ENCODE assay signal across 8 cellular contexts in the genomic region with DNA sequence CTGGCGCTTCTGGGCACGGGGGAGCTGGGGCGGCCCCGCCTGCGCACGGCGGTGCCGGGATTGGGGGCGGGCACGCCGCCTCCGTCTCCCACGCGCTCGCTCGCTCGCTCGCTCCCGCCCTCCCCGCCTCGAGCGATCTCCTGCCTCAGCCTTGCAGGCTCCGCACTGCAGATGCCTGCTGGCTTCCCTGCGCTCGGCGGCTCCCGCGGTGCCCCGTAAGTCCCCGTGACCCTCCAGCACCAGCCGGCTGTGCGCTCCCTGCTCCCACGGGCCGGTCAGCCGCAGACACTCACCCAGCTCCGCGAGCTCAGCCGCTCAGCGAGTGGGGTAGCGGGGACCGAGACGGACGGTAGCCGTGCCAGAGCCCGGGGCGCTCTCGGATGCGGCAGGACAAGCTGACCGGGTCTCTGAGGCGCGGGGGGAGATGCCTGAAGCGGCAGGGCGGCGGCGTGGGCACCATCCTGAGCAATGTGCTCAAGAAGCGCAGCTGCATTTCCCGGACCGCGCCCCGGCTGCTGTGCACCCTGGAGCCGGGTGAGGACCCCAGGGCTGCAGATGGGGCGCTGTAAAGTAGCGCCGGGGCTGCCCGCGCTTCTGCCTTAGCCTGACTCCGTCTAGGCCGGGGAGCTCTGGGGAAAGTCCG. TPM values are rescaled to one million over a fixed set of nuclear protein-coding genes. Genes with fewer than 3 reads are reported as not detected.
DNase-seq lines count a peak whose midpoint lies in the region; ATAC-seq and TF ChIP-seq lines count a peak whose summit lies in the region.

A gene with protein sequence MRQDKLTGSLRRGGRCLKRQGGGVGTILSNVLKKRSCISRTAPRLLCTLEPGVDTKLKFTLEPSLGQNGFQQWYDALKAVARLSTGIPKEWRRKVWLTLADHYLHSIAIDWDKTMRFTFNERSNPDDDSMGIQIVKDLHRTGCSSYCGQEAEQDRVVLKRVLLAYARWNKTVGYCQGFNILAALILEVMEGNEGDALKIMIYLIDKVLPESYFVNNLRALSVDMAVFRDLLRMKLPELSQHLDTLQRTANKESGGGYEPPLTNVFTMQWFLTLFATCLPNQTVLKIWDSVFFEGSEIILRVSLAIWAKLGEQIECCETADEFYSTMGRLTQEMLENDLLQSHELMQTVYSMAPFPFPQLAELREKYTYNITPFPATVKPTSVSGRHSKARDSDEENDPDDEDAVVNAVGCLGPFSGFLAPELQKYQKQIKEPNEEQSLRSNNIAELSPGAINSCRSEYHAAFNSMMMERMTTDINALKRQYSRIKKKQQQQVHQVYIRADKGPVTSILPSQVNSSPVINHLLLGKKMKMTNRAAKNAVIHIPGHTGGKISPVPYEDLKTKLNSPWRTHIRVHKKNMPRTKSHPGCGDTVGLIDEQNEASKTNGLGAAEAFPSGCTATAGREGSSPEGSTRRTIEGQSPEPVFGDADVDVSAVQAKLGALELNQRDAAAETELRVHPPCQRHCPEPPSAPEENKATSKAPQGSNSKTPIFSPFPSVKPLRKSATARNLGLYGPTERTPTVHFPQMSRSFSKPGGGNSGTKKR (plus strand): TSS at position 148 of the 643 bp plus-strand sequence. CDS start 233 bp downstream, at position 381.

- H3K4me3 ChIP-seq in GM12875 (ENCODE audit: low read depth, low read length) (peak within 1 kb of the TSS; percentile 48), NT2/D1 (ENCODE audit: insufficient read length, low read depth) (peak within 1 kb of the TSS; percentile 57), ascending aorta (peak within 1 kb of the TSS; percentile 53 to 68), rectal smooth muscle tissue (ENCODE audit: low read length) (peak within 1 kb of the TSS; percentile 58)

- H3K27me3 ChIP-seq in NT2/D1 (ENCODE audit: insufficient read depth, insufficient read length) (peaks cover 67% of the 10 kb centered on the region), ascending aorta (peaks cover 18% of the 10 kb centered on the region), rectal smooth muscle tissue (ENCODE audit: control insufficient read depth, insufficient read depth, low read length) (peaks cover 7% of the 10 kb centered on the region)

- DNase-seq in NT2/D1 (ENCODE audit: low read depth, low spot score) (no peak), ascending aorta (ENCODE audit: low spot score in 2 of 2) (no peak), hypothalamus (lab: John Stamatoyannopoulos, UW) (peak in 27 of 51 donors; percentile 10 to 77 (median 42)), CD1c-positive myeloid dendritic cell (ENCODE audit: extremely low spot score) (no peak)

- H3K4me1 ChIP-seq in NT2/D1 (ENCODE audit: insufficient read depth, insufficient read length) = peaks cover 4% of the 10 kb centered on the region
- peaks cover 14 to 17% of the 10 kb centered on the region in 2 donors for H3K4me1 ChIP-seq in ascending aorta
- H3K4me1 ChIP-seq in rectal smooth muscle tissue (ENCODE audit: control insufficient read depth, insufficient read depth, low read length) = no peaks in the 10 kb centered on the region

- no peak for TF ChIP-seq CTCF in GM12875 (IDR thresholded peaks at IDR 0.05; ENCODE audit: borderline replicate concordance, insufficient read depth, low read depth, low read length)
- TF ChIP-seq CTCF in ascending aorta (IDR thresholded peaks at IDR 0.05) = no peak

- H3K27ac ChIP-seq in ascending aorta = no peak within 1 kb of the TSS
- H3K27ac ChIP-seq in rectal smooth muscle tissue (ENCODE audit: low read depth, low read length) = no peak within 1 kb of the TSS

- intact Hi-C loops in ascending aorta (cut with DNase I) = no loop called here

- ATAC-seq in HG03439 (IDR thresholded peaks at IDR 0.05; ENCODE audit: unreplicated experiment) (peak; percentile 55), HG03175 (IDR thresholded peaks at IDR 0.05; ENCODE audit: unreplicated experiment) (no peak)

- H3K9me3 ChIP-seq in NT2/D1 (ENCODE audit: insufficient read depth, low read length) (peaks cover 9% of the 10 kb centered on the region; the same call in 1 of the 2 replicates), ascending aorta (peaks cover 0 to 4% of the 10 kb centered on the region in 2 donors)

- H3K9ac ChIP-seq in NT2/D1 (ENCODE audit: insufficient read length, low read depth) = peak within 1 kb of the TSS; percentile 68
- H3K9ac ChIP-seq in rectal smooth muscle tissue (ENCODE audit: low read length) = no peak within 1 kb of the TSS

- H3K36me3 ChIP-seq in NT2/D1 (ENCODE audit: insufficient read depth, insufficient read length, low read length) = no peaks in the 10 kb centered on the region
- H3K36me3 ChIP-seq in ascending aorta = no peaks in the 10 kb centered on the region
- H3K36me3 ChIP-seq in rectal smooth muscle tissue (ENCODE audit: control insufficient read depth, insufficient read depth, low read length) = no peaks in the 10 kb centered on the region

RNA-seq across cellular contexts. Expression of the gene that starts here (rescaled TPM):
- 53.0 TPM for total RNA-seq in ascending aorta

Comparison
In these comparisons a context has a peak if more than half of its experiments do, and no peak if none do; other contexts are left out.
1. DNase-seq: peak in hypothalamus (27 of 51); none in NT2/D1 (single experiment), ascending aorta (0 of 2) and CD1c-positive myeloid dendritic cell (single experiment).
2. Peak in every context shown above with its lines, with median percentiles within 50 percentile points of each other: H3K4me3 ChIP-seq.